ENCODE assay signal across 1 cellular context in the genomic region with DNA sequence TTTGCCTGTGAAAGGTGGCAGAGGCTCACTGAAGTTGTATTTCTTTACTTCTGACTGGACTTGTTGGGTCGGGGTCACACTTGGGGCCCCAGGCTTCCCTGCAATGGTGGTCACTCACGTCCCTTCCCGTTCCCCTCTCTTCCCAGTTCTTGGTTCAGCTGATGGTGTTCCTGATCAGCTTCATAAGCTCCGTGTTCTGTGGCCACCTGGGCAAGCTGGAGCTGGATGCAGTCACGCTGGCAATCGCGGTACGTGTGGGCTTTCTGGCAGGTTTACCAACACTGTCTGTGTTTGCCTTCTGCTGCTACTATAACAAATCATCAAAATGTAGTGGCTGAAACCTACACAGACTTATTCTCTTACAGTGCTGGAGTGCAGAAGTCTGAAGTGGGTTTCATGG.
TF ChIP-seq lines count a peak whose summit lies in the region.

No MANE protein-coding gene starts in this region.

TF ChIP-seq in H1, 55 proteins besides CTCF, POLR2A, EP300 and RAD21:
- TF ChIP-seq SAP30 (IDR thresholded peaks at IDR 0.05; ENCODE audit: insufficient read depth, insufficient replicate concordance, low read length): no peak
- no peak for TF ChIP-seq HDAC2 (IDR thresholded peaks at IDR 0.05; ENCODE audit: borderline replicate concordance in 1 of 2, low read depth in 2 of 2, low read length in 2 of 2)
- no peak for TF ChIP-seq CEBPB (IDR thresholded peaks at IDR 0.05; ENCODE audit: low read depth, low read length)
- no peak for TF ChIP-seq CREB1 (IDR thresholded peaks at IDR 0.05)
- no peak for TF ChIP-seq TAF1 (IDR thresholded peaks at IDR 0.05; ENCODE audit: low read depth, low read length)
- no peak for TF ChIP-seq FOSL1 (IDR thresholded peaks at IDR 0.05; ENCODE audit: insufficient read depth, low read depth, low read length)
- TF ChIP-seq, protein P1, sequence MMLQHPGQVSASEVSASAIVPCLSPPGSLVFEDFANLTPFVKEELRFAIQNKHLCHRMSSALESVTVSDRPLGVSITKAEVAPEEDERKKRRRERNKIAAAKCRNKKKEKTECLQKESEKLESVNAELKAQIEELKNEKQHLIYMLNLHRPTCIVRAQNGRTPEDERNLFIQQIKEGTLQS (IDR thresholded peaks at IDR 0.05; ENCODE audit: insufficient read depth, low read depth, low read length): no peak
- TF ChIP-seq TAF7 (optimal IDR thresholded peaks at IDR 0.05; ENCODE audit: borderline replicate concordance, low read depth, low read length): no peak
- no peak for TF ChIP-seq SP1 (IDR thresholded peaks at IDR 0.05; ENCODE audit: low read depth, low read length)
- TF ChIP-seq NRF1 (IDR thresholded peaks at IDR 0.05; ENCODE audit: low read depth, low read length): no peak
- TF ChIP-seq SIX5 (IDR thresholded peaks at IDR 0.05; ENCODE audit: low read depth, low read length): no peak
- no peak for TF ChIP-seq SUZ12 (IDR thresholded peaks at IDR 0.05; ENCODE audit: low read length)
- TF ChIP-seq CHD1 (IDR thresholded peaks at IDR 0.05; ENCODE audit: low read depth, low read length): no peak
- TF ChIP-seq SIN3A (conservative IDR thresholded peaks at IDR 0.05 in 1 of 2, IDR thresholded peaks at IDR 0.05 in 1 of 2; ENCODE audit: low read depth in 1 of 2, low read length in 2 of 2): no peak
- TF ChIP-seq TCF12 (IDR thresholded peaks at IDR 0.05; ENCODE audit: low read depth, low read length): no peak
- no peak for TF ChIP-seq TBP (IDR thresholded peaks at IDR 0.05; ENCODE audit: low read depth, low read length)
